Comparison of ENCODE assay signal across 1 cellular context in genomic region chr17:42553161-42553818, GRCh38.
TF ChIP-seq lines count a peak whose summit lies in the region.

No MANE protein-coding gene starts in this region.

TF ChIP-seq in K562, 482 proteins besides CTCF, POLR2A, EP300 and RAD21 (continued from another document and continues in another):
- no peak; the same call in 1 of the 2 replicates for TF ChIP-seq ZNF395 (CRISPR knock-in tag; IDR thresholded peaks at IDR 0.05)
- TF ChIP-seq ELF1 (tag; IDR thresholded peaks at IDR 0.05), result no peak
- TF ChIP-seq CCAR2 (IDR thresholded peaks at IDR 0.05; ENCODE audit: low read depth, low read length), result no peak
- TF ChIP-seq ZNF12 (CRISPR knock-in tag; IDR thresholded peaks at IDR 0.05), result no peak
- TF ChIP-seq MGA (IDR thresholded peaks at IDR 0.05), result peak; percentile 78
- TF ChIP-seq GATAD2B (IDR thresholded peaks at IDR 0.05; ENCODE audit: borderline replicate concordance), result no peak
- TF ChIP-seq RFX7 (CRISPR knock-in tag; IDR thresholded peaks at IDR 0.05), result no peak
- no peak for TF ChIP-seq RFX1 (IDR thresholded peaks at IDR 0.05)
- peak; percentile 53; the same call in 1 of the 2 replicates for TF ChIP-seq MTA3 (IDR thresholded peaks at IDR 0.05; ENCODE audit: borderline replicate concordance)
- no peak for TF ChIP-seq THRA (IDR thresholded peaks at IDR 0.05)
- no peak for TF ChIP-seq ZNF175 (CRISPR knock-in tag; IDR thresholded peaks at IDR 0.05; ENCODE audit: low read depth)
- peak in 1 of 2 experiments; percentile 89; a peak in 2 of 4 replicates for TF ChIP-seq HDAC1 (IDR thresholded peaks at IDR 0.05)
- no peak for TF ChIP-seq RBM22 (IDR thresholded peaks at IDR 0.05; ENCODE audit: low read depth, low read length, poor library complexity, severe bottlenecking)
- no peak for TF ChIP-seq ZKSCAN3 (CRISPR knock-in tag; IDR thresholded peaks at IDR 0.05)
- TF ChIP-seq ZFP91 (CRISPR knock-in tag; IDR thresholded peaks at IDR 0.05), result no peak
- peak; percentile 67; the same call in 1 of the 2 replicates for TF ChIP-seq MAX (CRISPR knock-in tag; IDR thresholded peaks at IDR 0.05)
- no peak for TF ChIP-seq STAT6 (CRISPR knock-in tag; IDR thresholded peaks at IDR 0.05)
- TF ChIP-seq SUPT5H (IDR thresholded peaks at IDR 0.05), result peak; percentile 32; the same call in 1 of the 2 replicates
- no peak for TF ChIP-seq ZNF707 (CRISPR knock-in tag; conservative IDR thresholded peaks at IDR 0.05)
- TF ChIP-seq MLX (CRISPR knock-in tag; conservative IDR thresholded peaks at IDR 0.05), result no peak
- TF ChIP-seq ZEB2 (IDR thresholded peaks at IDR 0.05), result no peak
- no peak for TF ChIP-seq TAF9B (IDR thresholded peaks at IDR 0.05; ENCODE audit: partially characterized antibody)
- TF ChIP-seq NR1H2 (CRISPR knock-in tag; IDR thresholded peaks at IDR 0.05), result no peak
- no peak for TF ChIP-seq KAT2B (IDR thresholded peaks at IDR 0.05; ENCODE audit: low read depth, low read length)
- TF ChIP-seq GABPB2 (CRISPR knock-in tag; conservative IDR thresholded peaks at IDR 0.05), result no peak
- TF ChIP-seq SRF (CRISPR knock-in tag; IDR thresholded peaks at IDR 0.05), result no peak
- TF ChIP-seq NR2C2 (CRISPR knock-in tag; IDR thresholded peaks at IDR 0.05), result no peak
- TF ChIP-seq NR2C2 (tag; IDR thresholded peaks at IDR 0.05), result no peak
- no peak for TF ChIP-seq ZBTB11 (CRISPR knock-in tag; IDR thresholded peaks at IDR 0.05)
- TF ChIP-seq FOXA1 (IDR thresholded peaks at IDR 0.05; ENCODE audit: borderline replicate concordance), result no peak
- TF ChIP-seq ZNF740 (CRISPR knock-in tag; IDR thresholded peaks at IDR 0.05), result peak; percentile 60; the same call in 1 of the 2 replicates
- no peak for TF ChIP-seq ZNF740 (tag; IDR thresholded peaks at IDR 0.05)
- TF ChIP-seq PCBP1 (IDR thresholded peaks at IDR 0.05; ENCODE audit: low read depth, low read length, poor library complexity, severe bottlenecking), result no peak
- TF ChIP-seq DPF2 (IDR thresholded peaks at IDR 0.05), result peak; percentile 49; the same call in 1 of the 2 replicates
- TF ChIP-seq LCOR (CRISPR knock-in tag; IDR thresholded peaks at IDR 0.05), result no peak
- TF ChIP-seq RBBP5 (IDR thresholded peaks at IDR 0.05; ENCODE audit: borderline replicate concordance, insufficient read depth, low read length, poor library complexity, severe bottlenecking), result no peak
- TF ChIP-seq ZNF431 (CRISPR knock-in tag; IDR thresholded peaks at IDR 0.05), result no peak
